ENCODE assay signal across 8 cellular contexts in genomic region chr2:37324536-37324785, GRCh38. TPM values are rescaled to one million over a fixed set of nuclear protein-coding genes. Genes with fewer than 3 reads are reported as not detected.
DNase-seq lines count a peak whose midpoint lies in the region; ATAC-seq and TF ChIP-seq lines count a peak whose summit lies in the region.

No MANE protein-coding gene starts in this region.

- intact Hi-C loops in HCT116 (cut with micrococcal nuclease), result no loop called here
- intact Hi-C loops in activated CD8-positive, alpha-beta T cell treated with anti-CD3 and anti-CD28 coated beads for 36 hours (cut with micrococcal nuclease), result loop anchor here (5.0 kb wide), 1 partner anchor 68 kb away; no protein-coding TSS in a partner anchor

- H2AFZ ChIP-seq in HCT116 (ENCODE audit: low read depth, low read length, poor library complexity, severe bottlenecking), result no peak overlapping the region

- RAD21 ChIA-PET in HCT116 (lab: Charles Lee; ENCODE audit: low non-redundant PET in 1 of 2, low total read pairs in 2 of 2, uncharacterized antibody in 2 of 2, unreplicated experiment in 2 of 2), result no interaction called here

- H3K9ac ChIP-seq in BLaER1 (peak overlapping the region; percentile 81; the same call in 1 of the 2 replicates), HCT116 (ENCODE audit: low read length) (peak overlapping the region; percentile 65; the same call in 1 of the 2 replicates)

- H3K27me3 Mint-ChIP-seq in activated CD8-positive, alpha-beta T cell treated with anti-CD3 and anti-CD28 coated beads for 36 hours, result peaks cover 11% of the 10 kb centered on the region

- H3K36me3 Mint-ChIP-seq in activated CD8-positive, alpha-beta T cell treated with anti-CD3 and anti-CD28 coated beads for 36 hours (ENCODE audit: low read depth), result peaks cover 14% of the 10 kb centered on the region

- no peak for DNase-seq in HCT116 (ENCODE audit: low read depth, low spot score)
- peak; percentile 79 for DNase-seq in activated CD8-positive, alpha-beta T cell treated with anti-CD3 and anti-CD28 coated beads for 36 hours
- DNase-seq in cardiac muscle cell (ENCODE audit: low read depth in 1 of 2, low spot score in 1 of 2), result peak; percentile 87 to 92
- peak; percentile 32 for DNase-seq in renal cortical epithelial cell (ENCODE audit: low read depth)
- DNase-seq in epidermal melanocyte (ENCODE audit: insufficient read length, low spot score), result no peak
- no peak for DNase-seq in GM20000 (ENCODE audit: low spot score)

- BruUV-seq in HCT116 (replicated peaks; lab: Mats Ljungman, UMichigan), result no TSS peak

- no peak for TF ChIP-seq POLR2A in HCT116 (IDR thresholded peaks at IDR 0.05; ENCODE audit: borderline replicate concordance, extremely low read depth, insufficient read depth, insufficient read length)

- H3K27ac ChIP-seq in BLaER1 (no peak overlapping the region; the same call in 1 of the 2 replicates), HCT116 (ENCODE audit: low read depth, low read length) (no peak overlapping the region), cardiac muscle cell (peak overlapping the region; percentile 90)

- TF ChIP-seq CTCF in HCT116 (IDR thresholded peaks at IDR 0.05 in 2 of 3, conservative IDR thresholded peaks at IDR 0.05 in 1 of 3; ENCODE audit: borderline replicate concordance in 1 of 3, insufficient read depth in 1 of 3, low read depth in 2 of 3, low read length in 2 of 3) (no peak), cardiac muscle cell (IDR thresholded peaks at IDR 0.05; ENCODE audit: low read depth, low read length) (no peak), GM20000 (IDR thresholded peaks at IDR 0.05; ENCODE audit: extremely low read depth, missing control alignments) (no peak)
- TF ChIP-seq CTCF in activated CD8-positive, alpha-beta T cell treated with anti-CD3 and anti-CD28 coated beads for 36 hours (IDR thresholded peaks at IDR 0.05), result no peak

- no peaks in the 10 kb centered on the region for H3K9me2 ChIP-seq in HCT116 (ENCODE audit: insufficient read depth)

- H3K27ac Mint-ChIP-seq in activated CD8-positive, alpha-beta T cell treated with anti-CD3 and anti-CD28 coated beads for 36 hours, result no peak overlapping the region

- no peak for TF ChIP-seq RAD21 in HCT116 (IDR thresholded peaks at IDR 0.05; ENCODE audit: low read depth)

- H3K36me3 ChIP-seq in BLaER1, result 0 out of 2 replicates have a peak, but pooled peaks cover 3% of the 10 kb centered on the region
- no peaks in the 10 kb centered on the region for H3K36me3 ChIP-seq in HCT116 (ENCODE audit: control insufficient read depth in 1 of 2, insufficient read depth in 2 of 2, low read length in 2 of 2)
- no peaks in the 10 kb centered on the region for H3K36me3 ChIP-seq in cardiac muscle cell

- POLR2A ChIA-PET in HCT116 (lab: Charles Lee), result no interaction called here
- POLR2A ChIA-PET in activated CD8-positive, alpha-beta T cell treated with anti-CD3 and anti-CD28 coated beads for 36 hours (lab: Charles Lee), result interaction anchor here (0.8 to 1.7 kb wide), 10 partner anchors 12 to 168 kb away, joined by 3 to 6 read pairs (median 3); no protein-coding TSS in a partner anchor

- H3K9me3 ChIP-seq in BLaER1 (no peaks in the 10 kb centered on the region), HCT116 (ENCODE audit: control insufficient read depth in 1 of 2, insufficient read depth in 1 of 2, low read depth in 1 of 2, low read length in 2 of 2) (no peaks in the 10 kb centered on the region), cardiac muscle cell (ENCODE audit: low read depth) (no peaks in the 10 kb centered on the region)

- ATAC-seq in HCT116 (no peak), HG02870 (IDR thresholded peaks at IDR 0.05; ENCODE audit: unreplicated experiment) (no peak)
- no peak for ATAC-seq in activated CD8-positive, alpha-beta T cell treated with anti-CD3 and anti-CD28 coated beads for 36 hours

- H3K79me2 ChIP-seq in HCT116 (ENCODE audit: insufficient read depth, low read length), result no peaks in the 10 kb centered on the region

- H3K27me3 ChIP-seq in BLaER1 (peaks cover 37% of the 10 kb centered on the region), HCT116 (ENCODE audit: insufficient read depth, low read length) (peaks cover 15% of the 10 kb centered on the region), cardiac muscle cell (no peaks in the 10 kb centered on the region)

- H3K4me1 ChIP-seq in BLaER1 (peaks cover 26% of the 10 kb centered on the region), HCT116 (ENCODE audit: control insufficient read depth in 1 of 2, insufficient read depth in 2 of 2, low read length in 2 of 2) (peaks cover 0 to 22% of the 10 kb centered on the region in 2 experiments; a peak in 2 of 4 replicates), cardiac muscle cell (ENCODE audit: low read depth) (peaks cover 29% of the 10 kb centered on the region)

- peaks cover 34% of the 10 kb centered on the region for H3K4me1 Mint-ChIP-seq in activated CD8-positive, alpha-beta T cell treated with anti-CD3 and anti-CD28 coated beads for 36 hours (ENCODE audit: low read depth)

- H3K9me3 Mint-ChIP-seq in activated CD8-positive, alpha-beta T cell treated with anti-CD3 and anti-CD28 coated beads for 36 hours, result no peaks in the 10 kb centered on the region

- H4K20me1 ChIP-seq in BLaER1 (peaks cover 40% of the 10 kb centered on the region), HCT116 (ENCODE audit: insufficient read depth) (no peaks in the 10 kb centered on the region)

- H3K4me3 Mint-ChIP-seq in activated CD8-positive, alpha-beta T cell treated with anti-CD3 and anti-CD28 coated beads for 36 hours, result peak overlapping the region; percentile 93

- CTCF ChIA-PET in HCT116 (lab: Charles Lee), result no interaction called here
- CTCF ChIA-PET in activated CD8-positive, alpha-beta T cell treated with anti-CD3 and anti-CD28 coated beads for 36 hours (lab: Charles Lee), result interaction anchor here (1.2 to 1.3 kb wide), 2 partner anchors 49 to 553 kb away, joined by 3 to 5 read pairs; no protein-coding TSS in a partner anchor

- H3K4me2 ChIP-seq in BLaER1 (peak overlapping the region; percentile 86), HCT116 (ENCODE audit: low read length) (peak overlapping the region; percentile 93)

- H3K4me3 ChIP-seq in BLaER1, result peak overlapping the region; percentile 79
- H3K4me3 ChIP-seq in HCT116 (replicated peaks in 1 of 2; ENCODE audit: low read depth in 1 of 2, low read length in 2 of 2), result peak overlapping the region; percentile 55 to 70; a peak in 3 of 4 replicates
- peak overlapping the region; percentile 87 for H3K4me3 ChIP-seq in cardiac muscle cell

TF ChIP-seq in HCT116, 20 proteins besides CTCF, POLR2A, EP300 and RAD21:
- peak; percentile 60 for TF ChIP-seq POLR2AphosphoS5 (IDR thresholded peaks at IDR 0.05; ENCODE audit: low read depth, low read length)
- TF ChIP-seq REST (IDR thresholded peaks at IDR 0.05; ENCODE audit: low read depth), result no peak
- 0 out of 2 replicates have a peak, but pooled peaks have one; percentile 2 for TF ChIP-seq CBX3 (IDR thresholded peaks at IDR 0.05; ENCODE audit: low read depth)

RNA-seq across cellular contexts. Expression of gene PRKD3, which starts 0.2 kb away (rescaled TPM):
- total RNA-seq in HCT116 (2021; ENCODE audit: unreplicated experiment) (13.9 TPM), cardiac muscle cell (11.1 and 20.2 TPM in 2 replicates), renal cortical epithelial cell (68.6 and 69.3 TPM in 2 replicates)
- polyA plus RNA-seq in HCT116 (2012), result 4.6 and 5.7 TPM in 2 replicates
- total RNA-seq in activated CD8-positive, alpha-beta T cell treated with anti-CD3 and anti-CD28 coated beads for 36 hours, result 10 to 100 TPM; 23.8 to 25.6 TPM
- polyA plus RNA-seq in cardiac muscle cell, result 13.2 and 16.0 TPM in 2 replicates

RNA-seq across cellular contexts. Expression of gene QPCT, which starts 20.0 kb away (rescaled TPM):
- total RNA-seq in HCT116 (2021; ENCODE audit: unreplicated experiment), result not detected
- not detected in 2 replicates for polyA plus RNA-seq in HCT116 (2012)
- under 1 TPM; 0.29 to 0.56 TPM for total RNA-seq in activated CD8-positive, alpha-beta T cell treated with anti-CD3 and anti-CD28 coated beads for 36 hours
- total RNA-seq in cardiac muscle cell, result 0.33 TPM in 1 of 2 replicates, not detected in the other
- not detected in 2 replicates for polyA plus RNA-seq in cardiac muscle cell
- 81.8 and 83.0 TPM in 2 replicates for total RNA-seq in renal cortical epithelial cell

Comparison
In these comparisons a context has a peak if more than half of its experiments do, and no peak if none do; other contexts are left out.
1. DNase-seq: peak in activated CD8-positive, alpha-beta T cell treated with anti-CD3 and anti-CD28 coated beads for 36 hours (single experiment), cardiac muscle cell (2 of 2) and renal cortical epithelial cell (single experiment); none in HCT116 (single experiment), epidermal melanocyte (single experiment) and GM20000 (single experiment).
2. RNA of gene QPCT, which starts 20.0 kb away (total RNA-seq): 81.8 to 83.0 TPM in renal cortical epithelial cell; 0.29 to 0.56 TPM in activated CD8-positive, alpha-beta T cell treated with anti-CD3 and anti-CD28 coated beads for 36 hours, 0.33 TPM in cardiac muscle cell and not detected in HCT116 (single experiment); every median in the first group is over 10 times any median in the second.
3. Peak in every context shown above with its lines, with median percentiles within 50 percentile points of each other: H3K4me3 ChIP-seq.